In the genomic region with DNA sequence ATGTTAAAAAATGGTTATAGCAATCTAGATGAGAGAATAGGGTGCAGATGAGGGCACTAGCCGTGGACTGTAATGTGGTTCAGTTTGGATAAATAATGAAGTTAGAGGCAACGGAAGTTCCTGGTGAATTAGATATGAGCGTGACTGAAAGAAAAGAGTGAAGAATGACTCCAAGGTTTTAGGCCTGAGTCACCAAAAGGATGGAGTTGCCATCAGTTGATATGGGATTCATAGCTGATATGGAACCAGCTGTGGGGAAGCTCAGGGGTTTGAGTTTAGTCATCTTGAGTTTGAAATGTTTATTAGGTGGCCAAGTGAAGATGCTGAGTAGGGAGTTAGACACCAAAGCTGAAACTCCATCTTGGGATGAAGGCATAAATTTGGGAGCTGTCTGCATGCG, we compare ENCODE assay signal across 21 cellular contexts.
A peak's percentile ranks its signal among the peaks of the same experiment; 100 is the strongest.
DNase-seq lines count a peak whose midpoint lies in the region; ATAC-seq, FAIRE-seq and TF ChIP-seq lines count a peak whose summit lies in the region.
"Had no signal": no experiment of that assay in that cellular context is flagged by ENCODE, and none has a peak within 500 bp of the region (broad histone marks: within the 10 kb centered on the region; RNA-seq: fewer than 3 reads in every experiment).

No MANE protein-coding gene starts in this region.

- CTCF ChIA-PET in endothelial cell of umbilical vein (lab: Charles Lee) = interaction anchor here (0.9 to 4.2 kb wide), 10 partner anchors 8 to 314 kb away, joined by 3 to 19 read pairs (median 6); no protein-coding TSS in a partner anchor

- ATAC-seq in HG03280 (IDR thresholded peaks at IDR 0.05; ENCODE audit: unreplicated experiment) = no peak
- ATAC-seq: left colon, natural killer cell, Panc1, right lobe of liver had no signal

- H4K20me1 ChIP-seq in endothelial cell of umbilical vein (replicated peaks; ENCODE audit: control insufficient read depth, extremely low read depth, insufficient read depth, low read length) = no peaks in the 10 kb centered on the region
- H4K20me1 ChIP-seq in smooth muscle cell (ENCODE audit: low read depth) = no peaks in the 10 kb centered on the region

- dilution Hi-C loops in endothelial cell of umbilical vein (cut with MboI; ENCODE audit: extremely low pct_ligation_motif_present, low sequenced_read_pairs) = no loop called here

- H3K9me3 ChIP-seq in endothelial cell of umbilical vein (replicated peaks; ENCODE audit: control insufficient read depth, insufficient read depth, low read length) (no peaks in the 10 kb centered on the region), smooth muscle cell (replicated peaks; ENCODE audit: low read depth) (no peaks in the 10 kb centered on the region)
- H3K9me3 ChIP-seq: right lobe of liver, vagina had no signal

- no peaks in the 10 kb centered on the region for H3K36me3 ChIP-seq in endothelial cell of umbilical vein (ENCODE audit: control insufficient read depth in 2 of 2, extremely low read depth in 1 of 2, insufficient read depth in 2 of 2, low read length in 2 of 2)
- no peaks in the 10 kb centered on the region for H3K36me3 ChIP-seq in smooth muscle cell (ENCODE audit: low read depth)
- H3K36me3 ChIP-seq: right lobe of liver, vagina had no signal

- POLR2A ChIA-PET in endothelial cell of umbilical vein (lab: Charles Lee) = no interaction called here

- BruUV-seq in endothelial cell of umbilical vein (replicated peaks; lab: Mats Ljungman, UMichigan) = TSS peak; percentile 68

- peaks cover 38% of the 10 kb centered on the region for H3K4me1 ChIP-seq in endothelial cell of umbilical vein (ENCODE audit: control insufficient read depth, extremely low read depth, insufficient read depth, low read length)
- H3K4me1 ChIP-seq in smooth muscle cell (ENCODE audit: low read depth) = peaks cover 7% of the 10 kb centered on the region
- H3K4me1 ChIP-seq: right lobe of liver had no signal

- H3K27me3 ChIP-seq in endothelial cell of umbilical vein (ENCODE audit: control insufficient read depth in 2 of 2, insufficient read depth in 2 of 2, low read length in 2 of 2) (no peaks in the 10 kb centered on the region), smooth muscle cell (ENCODE audit: low read depth) (no peaks in the 10 kb centered on the region)
- H3K27me3 ChIP-seq: right lobe of liver, vagina had no signal

- peak; percentile 37 for FAIRE-seq in endothelial cell of umbilical vein (lab: Jason Lieb, UNC)

- H2AFZ ChIP-seq in endothelial cell of umbilical vein (ENCODE audit: low read depth, low read length) (no peak overlapping the region), smooth muscle cell (ENCODE audit: low read depth) (no peak overlapping the region)

- H3K9me1 ChIP-seq in endothelial cell of umbilical vein (replicated peaks; ENCODE audit: control insufficient read depth, extremely low read depth, insufficient read depth, low read length) = no peaks in the 10 kb centered on the region

- H3F3A ChIP-seq in smooth muscle cell (ENCODE audit: low read depth) = peaks cover 9% of the 10 kb centered on the region

- H3K9ac ChIP-seq in endothelial cell of umbilical vein (replicated peaks; ENCODE audit: extremely low read depth, insufficient read depth, low read length) (no peak overlapping the region), smooth muscle cell (ENCODE audit: low read depth) (peak overlapping the region; percentile 62)

- intact Hi-C loops in endothelial cell of umbilical vein (cut with micrococcal nuclease) = loop anchor here (2.0 kb wide), 2 partner anchors 184 to 278 kb away; no protein-coding TSS in a partner anchor

- no peak for TF ChIP-seq POLR2A in endothelial cell of umbilical vein (IDR thresholded peaks at IDR 0.05; ENCODE audit: low read depth, low read length)

- TF ChIP-seq CTCF in endothelial cell of umbilical vein (IDR thresholded peaks at IDR 0.05; ENCODE audit: extremely low read depth in 1 of 2, insufficient read depth in 1 of 2, low read depth in 1 of 2, low read length in 2 of 2) (no peak), smooth muscle cell (IDR thresholded peaks at IDR 0.05; ENCODE audit: borderline replicate concordance, insufficient read depth, poor library complexity, severe bottlenecking) (no peak)

- 55% methylated on average over 4 of the region's 4 CpGs for WGBS in smooth muscle cell (ENCODE audit: low lambda C conversion rate)

- H3K27ac ChIP-seq in endothelial cell of umbilical vein (ENCODE audit: insufficient read depth, low read depth, low read length) = peak overlapping the region; percentile 74
- H3K27ac ChIP-seq in smooth muscle cell (ENCODE audit: low read depth) = peak overlapping the region; percentile 94
- H3K27ac ChIP-seq: right lobe of liver, vagina had no signal

- DNase-seq in H4 (ENCODE audit: low spot score) = peak; percentile 26
- DNase-seq in NCI-H226 = peak; percentile 39
- peak; percentile 65 for DNase-seq in endothelial cell of umbilical vein (ENCODE audit: low read depth, low spot score)
- no peak for DNase-seq in smooth muscle cell (lab: John Stamatoyannopoulos, UW; ENCODE audit: unreplicated experiment)
- DNase-seq in 8988T = no peak
- no peak for DNase-seq in stimulated activated CD4-positive, alpha-beta T cell treated with anti-CD3 and anti-CD28 coated beads, Interleukin-4, amount 100 ng/mL, for 1 hour
- DNase-seq: activated CD4-positive, alpha-beta memory T cell treated with anti-CD3 and anti-CD28 coated beads, Interleukin-2, amount 10 ng/mL, durations not matched to agents 7 days and 5 days; activated gamma-delta T cell treated with Interleukin-2 at 50 U/mL for 16 hours; activated T-cell treated with anti-CD3 and anti-CD28 coated beads, Interleukin-2, amount 50 U/mL, for 1 hour; amniotic stem cell; DMS79; head of caudate nucleus; left colon; MM.1S; natural killer cell; NCI-H1436; NCI-H510A treated with DMSO at 0.1 percent for 48 hours; right lobe of liver had no signal

- H3K4me2 ChIP-seq in endothelial cell of umbilical vein (ENCODE audit: insufficient read depth, low read length) (peak overlapping the region; percentile 34), smooth muscle cell (peak overlapping the region; percentile 71)

- H3K79me2 ChIP-seq in endothelial cell of umbilical vein (ENCODE audit: control insufficient read depth, insufficient read depth, low read length) = no peaks in the 10 kb centered on the region
- no peaks in the 10 kb centered on the region for H3K79me2 ChIP-seq in smooth muscle cell (ENCODE audit: low read depth)

- H3K4me3 ChIP-seq in endothelial cell of umbilical vein (replicated peaks in 1 of 3; ENCODE audit: insufficient read depth in 1 of 3, low read depth in 1 of 3, low read length in 3 of 3) (no peak overlapping the region), smooth muscle cell (no peak overlapping the region)
- H3K4me3 ChIP-seq: right lobe of liver, vagina had no signal

TF ChIP-seq in endothelial cell of umbilical vein, 7 proteins besides CTCF, POLR2A, EP300 and RAD21:
- TF ChIP-seq GATA2 (IDR thresholded peaks at IDR 0.05; ENCODE audit: insufficient read depth, insufficient read length, low read depth, low read length) = peak; percentile 89
- no peak for TF ChIP-seq EZH2 (IDR thresholded peaks at IDR 0.05; ENCODE audit: borderline replicate concordance, low read depth, low read length, severe bottlenecking)
- TF ChIP-seq JUN (IDR thresholded peaks at IDR 0.05; ENCODE audit: borderline replicate concordance, insufficient read depth, insufficient read length, low read depth) = peak; percentile 75
- TF ChIP-seq FOS (IDR thresholded peaks at IDR 0.05; ENCODE audit: borderline replicate concordance, insufficient read depth, low read length) = peak; percentile 39
- TF ChIP-seq, protein P1, sequence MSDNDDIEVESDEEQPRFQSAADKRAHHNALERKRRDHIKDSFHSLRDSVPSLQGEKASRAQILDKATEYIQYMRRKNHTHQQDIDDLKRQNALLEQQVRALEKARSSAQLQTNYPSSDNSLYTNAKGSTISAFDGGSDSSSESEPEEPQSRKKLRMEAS (IDR thresholded peaks at IDR 0.05; ENCODE audit: insufficient read depth, insufficient read length) = no peak
- no peak for TF ChIP-seq MYC (IDR thresholded peaks at IDR 0.05; ENCODE audit: low read depth, low read length)
- TF ChIP-seq POLR2AphosphoS5 (IDR thresholded peaks at IDR 0.05; ENCODE audit: insufficient read depth, low read depth, low read length) = peak; percentile 48
TF ChIP-seq in endothelial cell of umbilical vein: peak in this region for 4.

Comparison
In these comparisons a context has a peak if more than half of its experiments do, and no peak if none do; other contexts are left out.
1. DNase-seq: peak in H4 (single experiment), NCI-H226 (single experiment) and endothelial cell of umbilical vein (single experiment); none in smooth muscle cell (single experiment), 8988T (single experiment) and stimulated activated CD4-positive, alpha-beta T cell treated with anti-CD3 and anti-CD28 coated beads, Interleukin-4, amount 100 ng/mL, for 1 hour (single experiment).